ENCODE assay signal across 7 cellular contexts in genomic region chr11:9264381-9265210, GRCh38. TPM values are rescaled to one million over a fixed set of nuclear protein-coding genes. Genes with fewer than 3 reads are reported as not detected.
DNase-seq lines count a peak whose midpoint lies in the region; ATAC-seq and TF ChIP-seq lines count a peak whose summit lies in the region.

No MANE protein-coding gene starts in this region.

- H3K27me3 ChIP-seq in NT2/D1 (ENCODE audit: insufficient read depth, insufficient read length), result no peaks in the 10 kb centered on the region

- H3K9me3 Mint-ChIP-seq in activated T-helper 2 cell treated with anti-CD3 and anti-CD28 coated beads, Interferon-gamma antibody, Interleukin-2, Interleukin-4, amounts not matched to agents 10 μg/mL and 5 μg/mL and 100 μg/mL, durations not matched to agents 14 hours and 24 hours and 36 hours, result no peaks in the 10 kb centered on the region
- H3K9me3 Mint-ChIP-seq in nephron (no peaks in the 10 kb centered on the region), type B pancreatic cell (no peaks in the 10 kb centered on the region)

- peaks cover 3% of the 10 kb centered on the region for H3K36me3 ChIP-seq in NT2/D1 (ENCODE audit: insufficient read depth, insufficient read length, low read length)

- TF ChIP-seq CTCF in foreskin fibroblast (IDR thresholded peaks at IDR 0.05; ENCODE audit: low read depth, low read length), result no peak
- TF ChIP-seq CTCF in nephron (IDR thresholded peaks at IDR 0.05; ENCODE audit: unreplicated experiment in 3 of 3), result no peak
- no peak for TF ChIP-seq CTCF in type B pancreatic cell (conservative IDR thresholded peaks at IDR 0.05)

- peaks cover 38% of the 10 kb centered on the region for H3K4me1 Mint-ChIP-seq in activated T-helper 2 cell treated with anti-CD3 and anti-CD28 coated beads, Interferon-gamma antibody, Interleukin-2, Interleukin-4, amounts not matched to agents 10 μg/mL and 5 μg/mL and 100 μg/mL, durations not matched to agents 14 hours and 24 hours and 36 hours (ENCODE audit: low read depth)
- H3K4me1 Mint-ChIP-seq in nephron, result peaks cover 53% of the 10 kb centered on the region
- H3K4me1 Mint-ChIP-seq in type B pancreatic cell (ENCODE audit: unreplicated experiment), result peaks cover 43% of the 10 kb centered on the region

- ATAC-seq in GM18498 (IDR thresholded peaks at IDR 0.05; ENCODE audit: unreplicated experiment) (peak; percentile 8), HG02763 (IDR thresholded peaks at IDR 0.05; ENCODE audit: unreplicated experiment) (peak; percentile 21)

- H3K4me3 Mint-ChIP-seq in activated T-helper 2 cell treated with anti-CD3 and anti-CD28 coated beads, Interferon-gamma antibody, Interleukin-2, Interleukin-4, amounts not matched to agents 10 μg/mL and 5 μg/mL and 100 μg/mL, durations not matched to agents 14 hours and 24 hours and 36 hours (ENCODE audit: low read depth), result peak overlapping the region; percentile 86
- H3K4me3 Mint-ChIP-seq in nephron (peak overlapping the region; percentile 85 to 96 (median 93)), type B pancreatic cell (peak overlapping the region; percentile 90)

- peaks cover 27% of the 10 kb centered on the region for H3K27me3 Mint-ChIP-seq in activated T-helper 2 cell treated with anti-CD3 and anti-CD28 coated beads, Interferon-gamma antibody, Interleukin-2, Interleukin-4, amounts not matched to agents 10 μg/mL and 5 μg/mL and 100 μg/mL, durations not matched to agents 14 hours and 24 hours and 36 hours (ENCODE audit: low read depth)
- H3K27me3 Mint-ChIP-seq in nephron (ENCODE audit: low read depth) (no peaks in the 10 kb centered on the region), type B pancreatic cell (no peaks in the 10 kb centered on the region)

- peaks cover 14% of the 10 kb centered on the region for H3K36me3 Mint-ChIP-seq in activated T-helper 2 cell treated with anti-CD3 and anti-CD28 coated beads, Interferon-gamma antibody, Interleukin-2, Interleukin-4, amounts not matched to agents 10 μg/mL and 5 μg/mL and 100 μg/mL, durations not matched to agents 14 hours and 24 hours and 36 hours (ENCODE audit: low read depth)
- no peaks in the 10 kb centered on the region for H3K36me3 Mint-ChIP-seq in nephron (ENCODE audit: low read depth)
- peaks cover 5% of the 10 kb centered on the region for H3K36me3 Mint-ChIP-seq in type B pancreatic cell

- peak overlapping the region; percentile 93 for H3K27ac Mint-ChIP-seq in activated T-helper 2 cell treated with anti-CD3 and anti-CD28 coated beads, Interferon-gamma antibody, Interleukin-2, Interleukin-4, amounts not matched to agents 10 μg/mL and 5 μg/mL and 100 μg/mL, durations not matched to agents 14 hours and 24 hours and 36 hours
- H3K27ac Mint-ChIP-seq in nephron (peak overlapping the region; percentile 93 to 98 (median 97)), type B pancreatic cell (peak overlapping the region; percentile 85)

- H3K4me3 ChIP-seq in NT2/D1 (ENCODE audit: insufficient read length, low read depth), result peak overlapping the region; percentile 66
- H3K4me3 ChIP-seq in foreskin fibroblast (ENCODE audit: low read depth in 1 of 2, low read length in 2 of 2), result peak overlapping the region; percentile 86 to 92

- no peak for DNase-seq in NT2/D1 (ENCODE audit: low read depth, low spot score)
- DNase-seq in activated T-helper 2 cell treated with anti-CD3 and anti-CD28 coated beads, Interferon-gamma antibody, Interleukin-2, Interleukin-4, amounts not matched to agents 10 μg/mL and 5 μg/mL and 100 μg/mL, durations not matched to agents 14 hours and 24 hours and 36 hours (ENCODE audit: low spot score), result peak; percentile 24
- DNase-seq in foreskin fibroblast, result peak; percentile 81 to 90
- DNase-seq in type B pancreatic cell (ENCODE audit: extremely low spot score, unreplicated experiment), result peak; percentile 69

- no peaks in the 10 kb centered on the region for H3K9me3 ChIP-seq in NT2/D1 (ENCODE audit: insufficient read depth, low read length)

- peak overlapping the region; percentile 83 for H3K9ac ChIP-seq in NT2/D1 (ENCODE audit: insufficient read length, low read depth)

- no peaks in the 10 kb centered on the region for H3K4me1 ChIP-seq in NT2/D1 (ENCODE audit: insufficient read depth, insufficient read length)

- intact Hi-C loops in activated T-helper 2 cell treated with anti-CD3 and anti-CD28 coated beads, Interferon-gamma antibody, Interleukin-2, Interleukin-4, amounts not matched to agents 10 μg/mL and 5 μg/mL and 100 μg/mL, durations not matched to agents 14 hours and 24 hours and 36 hours (cut with micrococcal nuclease), result loop anchor here (1.0 to 5.0 kb wide), 9 partner anchors 14 to 308 kb away; partner anchors contain the start of genes IPO7, TMEM41B and WEE1

RNA-seq across cellular contexts. Expression of gene DENND5A, which starts 0.6 kb away (rescaled TPM):
- 56.7 and 61.6 TPM in 2 replicates for total RNA-seq in activated T-helper 2 cell treated with anti-CD3 and anti-CD28 coated beads, Interferon-gamma antibody, Interleukin-2, Interleukin-4, amounts not matched to agents 10 μg/mL and 5 μg/mL and 100 μg/mL, durations not matched to agents 14 hours and 24 hours and 36 hours
- total RNA-seq in type B pancreatic cell (ENCODE audit: low replicate concordance), result 38.7 and 76.0 TPM in 2 replicates

RNA-seq across cellular contexts. Expression of gene TMEM41B, which starts 49.8 kb away (rescaled TPM):
- 29.8 and 31.9 TPM in 2 replicates for total RNA-seq in activated T-helper 2 cell treated with anti-CD3 and anti-CD28 coated beads, Interferon-gamma antibody, Interleukin-2, Interleukin-4, amounts not matched to agents 10 μg/mL and 5 μg/mL and 100 μg/mL, durations not matched to agents 14 hours and 24 hours and 36 hours
- total RNA-seq in type B pancreatic cell (ENCODE audit: low replicate concordance), result 46.5 and 49.6 TPM in 2 replicates
